In genomic region chr7:64102656-64103400, GRCh38 we compare ENCODE assay signal across 27 cellular contexts. TPM values are rescaled to one million over a fixed set of nuclear protein-coding genes. Genes with fewer than 3 reads are reported as not detected.
"Had no signal": no experiment of that assay in that cellular context is flagged by ENCODE, and none has a peak within 500 bp of the region (broad histone marks: within the 10 kb centered on the region; RNA-seq: fewer than 3 reads in every experiment).

No MANE protein-coding gene starts in this region.

- H3K9me3 ChIP-seq: MG63, SK-N-SH had no signal

- H3K27ac Mint-ChIP-seq: activated CD4-positive, alpha-beta T cell treated with anti-CD3 and anti-CD28 coated beads, Interleukin-2, amount 10 ng/mL, durations not matched to agents 24 days and 14 days; activated CD8-positive, alpha-beta T cell treated with anti-CD3 and anti-CD28 coated beads for 36 hours; activated naive CD8-positive, alpha-beta T cell treated with anti-CD3 and anti-CD28 coated beads for 36 hours; activated T-cell treated with anti-CD3 and anti-CD28 coated beads, Interleukin-2, amount 50 U/mL, for 24 hours; activated T-helper 2 cell treated with anti-CD3 and anti-CD28 coated beads, Interferon-gamma antibody, Interleukin-2, Interleukin-4, amounts not matched to agents 10 μg/mL and 5 μg/mL and 100 μg/mL, durations not matched to agents 14 hours and 24 hours and 36 hours; T-helper 1 cell treated with Interleukin-12 subunit alpha and Interleukin-12 subunit beta and Interleukin-4 antibody, amounts not matched to agents 30 μg/mL and 1 μg/mL, for 36 hours; T-helper 2 cell treated with Interferon-gamma antibody and Interleukin-4, amounts not matched to agents 5 μg/mL and 100 μg/mL, for 36 hours had no signal

- H3K4me3 Mint-ChIP-seq: activated CD4-positive, alpha-beta T cell treated with anti-CD3 and anti-CD28 coated beads, Interleukin-2, amount 10 ng/mL, durations not matched to agents 24 days and 14 days; activated CD8-positive, alpha-beta T cell treated with anti-CD3 and anti-CD28 coated beads for 36 hours; activated naive CD8-positive, alpha-beta T cell treated with anti-CD3 and anti-CD28 coated beads for 36 hours; activated T-cell treated with anti-CD3 and anti-CD28 coated beads, Interleukin-2, amount 50 U/mL, for 24 hours; T-helper 1 cell treated with Interleukin-12 subunit alpha and Interleukin-12 subunit beta and Interleukin-4 antibody, amounts not matched to agents 30 μg/mL and 1 μg/mL, for 36 hours; T-helper 2 cell treated with Interferon-gamma antibody and Interleukin-4, amounts not matched to agents 5 μg/mL and 100 μg/mL, for 36 hours had no signal

- DNase-seq: activated CD4-positive, alpha-beta T cell treated with anti-CD3 and anti-CD28 coated beads, Interleukin-2, amount 10 ng/mL, durations not matched to agents 24 days and 14 days; activated CD4-positive, alpha-beta T cell treated with anti-CD3 and anti-CD28 coated beads, Interleukin-2, amount 50 U/mL, for 4 hours; activated CD8-positive, alpha-beta T cell treated with anti-CD3 and anti-CD28 coated beads for 36 hours; activated naive CD4-positive, alpha-beta T cell treated with anti-CD3 and anti-CD28 coated beads, Interleukin-2, amount 50 U/mL, for 16 hours; activated naive CD8-positive, alpha-beta T cell treated with anti-CD3 and anti-CD28 coated beads for 36 hours; activated T-cell treated with anti-CD3 and anti-CD28 coated beads, Interleukin-2, amount 50 U/mL, for 24 hours; amniotic stem cell; brain microvascular endothelial cell; Kasumi-1; KG1; MG63; NCI-H1048; NCI-H1105 treated with DMSO at 0.1 percent for 48 hours; NCI-H1436; NCI-H1694 treated with DMSO at 0.1 percent for 48 hours; NCI-H2029; NCI-H345; NCI-H524 treated with DMSO at 0.1 percent for 48 hours; SHP77 treated with DMSO at 0.1 percent for 48 hours; SK-N-SH had no signal

- H3K4me3 ChIP-seq: MG63, SJSA1 had no signal

- H3K27me3 Mint-ChIP-seq: activated CD4-positive, alpha-beta T cell treated with anti-CD3 and anti-CD28 coated beads, Interleukin-2, amount 10 ng/mL, durations not matched to agents 24 days and 14 days; activated CD8-positive, alpha-beta T cell treated with anti-CD3 and anti-CD28 coated beads for 36 hours; activated naive CD8-positive, alpha-beta T cell treated with anti-CD3 and anti-CD28 coated beads for 36 hours; activated T-cell treated with anti-CD3 and anti-CD28 coated beads, Interleukin-2, amount 50 U/mL, for 24 hours had no signal

- H3K36me3 ChIP-seq: brain microvascular endothelial cell, MG63, SJSA1 had no signal

- H3K27ac ChIP-seq: brain microvascular endothelial cell, SJSA1 had no signal

- H3K4me1 Mint-ChIP-seq: activated CD4-positive, alpha-beta T cell treated with anti-CD3 and anti-CD28 coated beads, Interleukin-2, amount 10 ng/mL, durations not matched to agents 24 days and 14 days; activated naive CD8-positive, alpha-beta T cell treated with anti-CD3 and anti-CD28 coated beads for 36 hours had no signal

- ATAC-seq: activated CD8-positive, alpha-beta T cell treated with anti-CD3 and anti-CD28 coated beads for 36 hours; Panc1 had no signal

- H3K27me3 ChIP-seq: brain microvascular endothelial cell, MG63, SJSA1 had no signal

- H3K4me1 ChIP-seq: SJSA1 had no signal

RNA-seq across cellular contexts. Expression of gene ZNF727, which starts 57.6 kb away (rescaled TPM):
- total RNA-seq: activated CD4-positive, alpha-beta T cell treated with anti-CD3 and anti-CD28 coated beads, Interleukin-2, amount 10 ng/mL, durations not matched to agents 24 days and 14 days; activated CD8-positive, alpha-beta T cell treated with anti-CD3 and anti-CD28 coated beads for 36 hours; NCI-H460; RPMI7951; SJSA1 had no signal
- polyA plus RNA-seq: SK-N-SH had no signal
